In genomic region chr10:72272689-72273409, GRCh38 we compare ENCODE assay signal across 1 cellular context.
A peak's percentile ranks its signal among the peaks of the same experiment; 100 is the strongest.
TF ChIP-seq lines count a peak whose summit lies in the region.

No MANE protein-coding gene starts in this region.

TF ChIP-seq in K562, 482 proteins besides CTCF, POLR2A, EP300 and RAD21 (continued from another document):
- TF ChIP-seq, protein P1, sequence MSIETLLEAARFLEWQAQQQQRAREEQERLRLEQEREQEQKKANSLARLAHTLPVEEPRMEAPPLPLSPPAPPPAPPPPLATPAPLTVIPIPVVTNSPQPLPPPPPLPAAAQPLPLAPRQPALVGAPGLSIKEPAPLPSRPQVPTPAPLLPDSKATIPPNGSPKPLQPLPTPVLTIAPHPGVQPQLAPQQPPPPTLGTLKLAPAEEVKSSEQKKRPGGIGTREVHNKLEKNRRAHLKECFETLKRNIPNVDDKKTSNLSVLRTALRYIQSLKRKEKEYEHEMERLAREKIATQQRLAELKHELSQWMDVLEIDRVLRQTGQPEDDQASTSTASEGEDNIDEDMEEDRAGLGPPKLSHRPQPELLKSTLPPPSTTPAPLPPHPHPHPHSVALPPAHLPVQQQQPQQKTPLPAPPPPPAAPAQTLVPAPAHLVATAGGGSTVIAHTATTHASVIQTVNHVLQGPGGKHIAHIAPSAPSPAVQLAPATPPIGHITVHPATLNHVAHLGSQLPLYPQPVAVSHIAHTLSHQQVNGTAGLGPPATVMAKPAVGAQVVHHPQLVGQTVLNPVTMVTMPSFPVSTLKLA (conservative IDR thresholded peaks at IDR 0.05), result no peak
- TF ChIP-seq, protein P2, sequence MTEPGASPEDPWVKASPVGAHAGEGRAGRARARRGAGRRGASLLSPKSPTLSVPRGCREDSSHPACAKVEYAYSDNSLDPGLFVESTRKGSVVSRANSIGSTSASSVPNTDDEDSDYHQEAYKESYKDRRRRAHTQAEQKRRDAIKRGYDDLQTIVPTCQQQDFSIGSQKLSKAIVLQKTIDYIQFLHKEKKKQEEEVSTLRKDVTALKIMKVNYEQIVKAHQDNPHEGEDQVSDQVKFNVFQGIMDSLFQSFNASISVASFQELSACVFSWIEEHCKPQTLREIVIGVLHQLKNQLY (CRISPR knock-in tag; conservative IDR thresholded peaks at IDR 0.05), result 0 out of 4 replicates have a peak, but pooled peaks of 1 of the 2 experiments have one; percentile 73
- no peak for TF ChIP-seq ZNF134 (CRISPR knock-in tag; conservative IDR thresholded peaks at IDR 0.05)
- TF ChIP-seq, protein P3, sequence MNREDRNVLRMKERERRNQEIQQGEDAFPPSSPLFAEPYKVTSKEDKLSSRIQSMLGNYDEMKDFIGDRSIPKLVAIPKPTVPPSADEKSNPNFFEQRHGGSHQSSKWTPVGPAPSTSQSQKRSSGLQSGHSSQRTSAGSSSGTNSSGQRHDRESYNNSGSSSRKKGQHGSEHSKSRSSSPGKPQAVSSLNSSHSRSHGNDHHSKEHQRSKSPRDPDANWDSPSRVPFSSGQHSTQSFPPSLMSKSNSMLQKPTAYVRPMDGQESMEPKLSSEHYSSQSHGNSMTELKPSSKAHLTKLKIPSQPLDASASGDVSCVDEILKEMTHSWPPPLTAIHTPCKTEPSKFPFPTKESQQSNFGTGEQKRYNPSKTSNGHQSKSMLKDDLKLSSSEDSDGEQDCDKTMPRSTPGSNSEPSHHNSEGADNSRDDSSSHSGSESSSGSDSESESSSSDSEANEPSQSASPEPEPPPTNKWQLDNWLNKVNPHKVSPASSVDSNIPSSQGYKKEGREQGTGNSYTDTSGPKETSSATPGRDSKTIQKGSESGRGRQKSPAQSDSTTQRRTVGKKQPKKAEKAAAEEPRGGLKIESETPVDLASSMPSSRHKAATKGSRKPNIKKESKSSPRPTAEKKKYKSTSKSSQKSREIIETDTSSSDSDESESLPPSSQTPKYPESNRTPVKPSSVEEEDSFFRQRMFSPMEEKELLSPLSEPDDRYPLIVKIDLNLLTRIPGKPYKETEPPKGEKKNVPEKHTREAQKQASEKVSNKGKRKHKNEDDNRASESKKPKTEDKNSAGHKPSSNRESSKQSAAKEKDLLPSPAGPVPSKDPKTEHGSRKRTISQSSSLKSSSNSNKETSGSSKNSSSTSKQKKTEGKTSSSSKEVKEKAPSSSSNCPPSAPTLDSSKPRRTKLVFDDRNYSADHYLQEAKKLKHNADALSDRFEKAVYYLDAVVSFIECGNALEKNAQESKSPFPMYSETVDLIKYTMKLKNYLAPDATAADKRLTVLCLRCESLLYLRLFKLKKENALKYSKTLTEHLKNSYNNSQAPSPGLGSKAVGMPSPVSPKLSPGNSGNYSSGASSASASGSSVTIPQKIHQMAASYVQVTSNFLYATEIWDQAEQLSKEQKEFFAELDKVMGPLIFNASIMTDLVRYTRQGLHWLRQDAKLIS (CRISPR knock-in tag; IDR thresholded peaks at IDR 0.05), result no peak; the same call in 1 of the 2 replicates
- TF ChIP-seq FUS (optimal IDR thresholded peaks at IDR 0.05; ENCODE audit: low read depth, low read length), result no peak
